Comparison of ENCODE assay signal across 22 cellular contexts in the genomic region with DNA sequence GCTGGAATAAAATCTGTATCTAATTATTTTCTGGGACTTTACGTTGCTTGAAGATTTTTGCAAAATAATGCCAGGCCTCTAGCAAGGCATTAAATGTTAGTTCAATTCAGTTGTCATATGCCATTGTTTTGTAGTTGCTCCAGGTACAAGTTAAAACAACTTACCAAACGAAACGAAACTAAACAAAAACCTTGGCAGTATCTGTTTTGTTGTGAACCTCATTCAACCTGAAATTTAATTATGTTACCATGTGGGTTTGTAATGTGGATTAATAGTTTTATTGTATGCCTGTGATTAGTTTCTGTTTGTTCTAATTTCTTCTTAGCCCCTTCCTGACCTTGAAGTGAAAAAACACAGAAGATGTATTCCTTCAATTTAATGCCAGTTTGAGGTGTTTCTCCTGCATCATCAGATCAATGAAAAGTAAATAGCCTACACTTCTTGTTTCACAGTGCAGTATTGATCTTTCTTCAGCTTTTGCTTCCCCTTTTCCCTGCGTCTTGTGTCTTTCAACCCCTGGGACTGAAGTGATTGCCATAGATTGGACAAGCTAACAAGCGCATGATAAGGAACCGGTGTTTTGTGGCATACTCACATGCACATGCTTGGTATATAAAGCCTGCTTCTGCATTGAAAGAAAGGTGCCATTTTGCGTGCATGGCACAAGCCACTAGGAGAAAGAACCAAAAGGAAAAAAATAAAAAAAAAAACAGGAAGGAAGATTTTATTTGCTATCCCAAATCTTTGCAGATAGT.
A peak's percentile ranks its signal among the peaks of the same experiment; 100 is the strongest.
DNase-seq lines count a peak whose midpoint lies in the region; ATAC-seq and TF ChIP-seq lines count a peak whose summit lies in the region.
"Had no signal": no experiment of that assay in that cellular context is flagged by ENCODE, and none has a peak within 500 bp of the region (broad histone marks: within the 10 kb centered on the region; RNA-seq: fewer than 3 reads in every experiment).

No MANE protein-coding gene starts in this region.

- H3K36me3 ChIP-seq in SK-N-MC (ENCODE audit: insufficient read depth, low read length) (no peaks in the 10 kb centered on the region), fibroblast of lung (ENCODE audit: control insufficient read depth, insufficient read depth, low read length) (no peaks in the 10 kb centered on the region)
- H3K36me3 ChIP-seq: uterus had no signal

- H3K79me2 ChIP-seq in fibroblast of lung (ENCODE audit: control insufficient read depth, insufficient read depth, low read length), result no peaks in the 10 kb centered on the region

- TF ChIP-seq CTCF in fibroblast of lung (conservative IDR thresholded peaks at IDR 0.05 in 1 of 2, IDR thresholded peaks at IDR 0.05 in 1 of 2; ENCODE audit: low read depth in 1 of 2, low read length in 2 of 2), result no peak

- no peaks in the 10 kb centered on the region for H3K27me3 Mint-ChIP-seq in T-cell
- H3K27me3 Mint-ChIP-seq: activated naive CD4-positive, alpha-beta T cell treated with anti-CD3 and anti-CD28 coated beads, Interleukin-2, amount 10 ng/mL, durations not matched to agents 7 days and 5 days; CD8-positive, alpha-beta memory T cell; central memory CD8-positive, alpha-beta T cell had no signal

- CTCF ChIA-PET in T-cell (lab: Charles Lee), result interaction anchor here in 1 of 2 donors (0.7 kb wide), 1 partner anchor 32 kb away, joined by 3 read pairs; no protein-coding TSS in a partner anchor

- no peak for ATAC-seq in T-cell (replicated peaks in 1 of 4)
- no peak for ATAC-seq in left colon
- ATAC-seq: activated T-cell treated with anti-CD3 and anti-CD28 coated beads, Interleukin-2, amount 50 U/mL, for 72 hours; HepG2; psoas muscle had no signal

- H3K4me2 ChIP-seq in fibroblast of lung (ENCODE audit: extremely low read depth, insufficient read depth, low read length), result peak overlapping the region; percentile 62

- no peaks in the 10 kb centered on the region for H3K4me1 ChIP-seq in fibroblast of lung (ENCODE audit: control insufficient read depth, extremely low read depth, insufficient read depth, low read length)
- H3K4me1 ChIP-seq: psoas muscle, uterus had no signal

- no peak overlapping the region for H3K27ac Mint-ChIP-seq in T-cell
- H3K27ac Mint-ChIP-seq: activated naive CD4-positive, alpha-beta T cell treated with anti-CD3 and anti-CD28 coated beads, Interleukin-2, amount 10 ng/mL, durations not matched to agents 7 days and 5 days; activated T-cell treated with anti-CD3 and anti-CD28 coated beads, Interleukin-2, amount 50 U/mL, for 72 hours; CD8-positive, alpha-beta memory T cell; immature natural killer cell had no signal

- H3K9ac ChIP-seq in SK-N-MC (ENCODE audit: insufficient read length) (no peak overlapping the region), fibroblast of lung (ENCODE audit: insufficient read depth, low read length) (no peak overlapping the region)

- DNase-seq in HT1080 (ENCODE audit: low read depth), result peak; percentile 5
- no peak for DNase-seq in SK-N-MC (ENCODE audit: low read depth, low spot score)
- no peak for DNase-seq in fibroblast of lung (ENCODE audit: low read depth in 2 of 2)
- DNase-seq in T-cell, result no peak
- DNase-seq in left colon, result no peak
- no peak for DNase-seq in SHP77 treated with DMSO at 0.1 percent for 48 hours (lab: John Stamatoyannopoulos, UW)
- no peak for DNase-seq in SIG-M5 treated with dmso at 0.1 percent for 504 hours (lab: John Stamatoyannopoulos, UW; ENCODE audit: unreplicated experiment)
- DNase-seq: activated CD4-positive, alpha-beta T cell treated with anti-CD3 and anti-CD28 coated beads for 48 hours; activated naive CD4-positive, alpha-beta T cell treated with anti-CD3 and anti-CD28 coated beads, Interleukin-2, amount 10 ng/mL, durations not matched to agents 7 days and 5 days; activated T-cell treated with anti-CD3 and anti-CD28 coated beads, Interleukin-2, amount 50 U/mL, for 72 hours; CD8-positive, alpha-beta memory T cell; DMS53; foreskin melanocyte; immature natural killer cell; NCI-H1436; NCI-H510A treated with DMSO at 0.1 percent for 48 hours; psoas muscle; T-helper 1 cell; uterus had no signal

- H3K27ac ChIP-seq in SK-N-MC (0 out of 2 replicates have a peak overlapping the region, but pooled peaks have one; percentile 5), fibroblast of lung (ENCODE audit: insufficient read depth, low read length) (no peak overlapping the region)
- H3K27ac ChIP-seq: epithelial cell of prostate, psoas muscle, uterus had no signal

- H3K4me3 Mint-ChIP-seq in T-cell, result no peak overlapping the region
- H3K4me3 Mint-ChIP-seq: activated naive CD4-positive, alpha-beta T cell treated with anti-CD3 and anti-CD28 coated beads, Interleukin-2, amount 10 ng/mL, durations not matched to agents 7 days and 5 days; activated T-cell treated with anti-CD3 and anti-CD28 coated beads, Interleukin-2, amount 50 U/mL, for 72 hours; CD8-positive, alpha-beta memory T cell; central memory CD8-positive, alpha-beta T cell; immature natural killer cell had no signal

- H2AFZ ChIP-seq in fibroblast of lung (ENCODE audit: low read length), result peak overlapping the region; percentile 65

- POLR2A ChIA-PET in T-cell (lab: Charles Lee), result no interaction called here

- H3K27me3 ChIP-seq in fibroblast of lung (ENCODE audit: control insufficient read depth, insufficient read depth, low read length), result no peaks in the 10 kb centered on the region
- H3K27me3 ChIP-seq: uterus had no signal

- H3K9me3 ChIP-seq in SK-N-MC (ENCODE audit: low read depth, low read length) (no peaks in the 10 kb centered on the region), fibroblast of lung (ENCODE audit: control insufficient read depth, insufficient read depth, low read depth, low read length) (no peaks in the 10 kb centered on the region)
- H3K9me3 ChIP-seq: psoas muscle, uterus had no signal

- H4K20me1 ChIP-seq in fibroblast of lung (ENCODE audit: control insufficient read depth, extremely low read depth, insufficient read depth, low read length), result no peaks in the 10 kb centered on the region

- H3K4me3 ChIP-seq in SK-N-MC (peak overlapping the region; percentile 14; the same call in 1 of the 2 replicates), fibroblast of lung (replicated peaks in 1 of 4; ENCODE audit: control extremely low read depth in 1 of 4, insufficient read depth in 1 of 4, low read depth in 3 of 4, low read length in 4 of 4) (peak overlapping the region in 3 of 4 experiments; percentile 0 to 14 (median 4))
- H3K4me3 ChIP-seq: psoas muscle, uterus had no signal

- peaks cover 5 to 13% (median 5%) of the 10 kb centered on the region in 3 donors for H3K9me3 Mint-ChIP-seq in T-cell
- H3K9me3 Mint-ChIP-seq: activated naive CD4-positive, alpha-beta T cell treated with anti-CD3 and anti-CD28 coated beads, Interleukin-2, amount 10 ng/mL, durations not matched to agents 7 days and 5 days had no signal

- intact Hi-C loops in left colon (cut with DNase I, micrococcal nuclease), result no loop called here

- no peaks in the 10 kb centered on the region for H3K36me3 Mint-ChIP-seq in T-cell
- H3K36me3 Mint-ChIP-seq: activated naive CD4-positive, alpha-beta T cell treated with anti-CD3 and anti-CD28 coated beads, Interleukin-2, amount 10 ng/mL, durations not matched to agents 7 days and 5 days; CD8-positive, alpha-beta memory T cell; immature natural killer cell had no signal

- H3K4me1 Mint-ChIP-seq in T-cell, result no peaks in the 10 kb centered on the region
- H3K4me1 Mint-ChIP-seq: activated naive CD4-positive, alpha-beta T cell treated with anti-CD3 and anti-CD28 coated beads, Interleukin-2, amount 10 ng/mL, durations not matched to agents 7 days and 5 days; CD8-positive, alpha-beta memory T cell; central memory CD8-positive, alpha-beta T cell; immature natural killer cell had no signal
